9 cellular contexts compared by ENCODE assay signal in genomic region chr1:18957532-18958295, GRCh38. TPM values are rescaled to one million over a fixed set of nuclear protein-coding genes. Genes with fewer than 3 reads are reported as not detected.
DNase-seq lines count a peak whose midpoint lies in the region; ATAC-seq and TF ChIP-seq lines count a peak whose summit lies in the region.
"Had no signal": no experiment of that assay in that cellular context is flagged by ENCODE, and none has a peak within 500 bp of the region (broad histone marks: within the 10 kb centered on the region; RNA-seq: fewer than 3 reads in every experiment).

No MANE protein-coding gene starts in this region.

- intact Hi-C loops in left ventricle myocardium superior (cut with micrococcal nuclease) = no loop called here

- WGBS in mesendoderm (ENCODE audit: extremely low coverage, insufficient coverage, low lambda C conversion rate) = no CpG with 5 or more reads among the region's 17 CpGs

- H3K56ac ChIP-seq in mesendoderm (ENCODE audit: low read length) = peak overlapping the region; percentile 73

- no peak overlapping the region for H3K23ac ChIP-seq in mesendoderm (ENCODE audit: low read length)

- H3K4me2 ChIP-seq in mesendoderm (ENCODE audit: low read length) = peak overlapping the region; percentile 88

- H2BK5ac ChIP-seq in mesendoderm (ENCODE audit: low read length) = no peak overlapping the region

- no peak overlapping the region for H2AK5ac ChIP-seq in mesendoderm (ENCODE audit: low read length)

- H3K4me3 ChIP-seq in cardiac muscle cell (peak overlapping the region; percentile 79), brain microvascular endothelial cell (ENCODE audit: low read depth, low read length) (peak overlapping the region; percentile 74), mesendoderm (ENCODE audit: low read length) (no peak overlapping the region)

- no peaks in the 10 kb centered on the region for H3K9me3 ChIP-seq in cardiac muscle cell (ENCODE audit: low read depth)

- ATAC-seq in left ventricle myocardium superior = no peak
- ATAC-seq in HG02973 (IDR thresholded peaks at IDR 0.05; ENCODE audit: unreplicated experiment) = no peak
- no peak for ATAC-seq in GM19328 (IDR thresholded peaks at IDR 0.05; ENCODE audit: unreplicated experiment)

- H3K27me3 ChIP-seq in cardiac muscle cell (peaks cover 28% of the 10 kb centered on the region), brain microvascular endothelial cell (replicated peaks) (no peaks in the 10 kb centered on the region), mesendoderm (ENCODE audit: insufficient read depth, low read length, poor library complexity) (no peaks in the 10 kb centered on the region)

- no peak overlapping the region for H3K18ac ChIP-seq in mesendoderm (ENCODE audit: low read length)

- no peaks in the 10 kb centered on the region for H3K36me3 ChIP-seq in cardiac muscle cell
- H3K36me3 ChIP-seq in brain microvascular endothelial cell (replicated peaks) = no peaks in the 10 kb centered on the region
- H3K36me3 ChIP-seq in mesendoderm (ENCODE audit: control insufficient read depth, insufficient read depth, low read length) = no peaks in the 10 kb centered on the region

- H3K79me2 ChIP-seq in mesendoderm (ENCODE audit: control insufficient read depth, insufficient read depth, low read length) = peaks cover 13% of the 10 kb centered on the region

- H3K4me1 ChIP-seq in cardiac muscle cell (ENCODE audit: low read depth) (no peaks in the 10 kb centered on the region), mesendoderm (ENCODE audit: control insufficient read depth, low read depth, low read length) (peaks cover 6% of the 10 kb centered on the region)

- no peak overlapping the region for H2BK15ac ChIP-seq in mesendoderm (replicated peaks; ENCODE audit: low read depth)

- H4K8ac ChIP-seq in mesendoderm (ENCODE audit: low read depth, low read length) = no peak overlapping the region

- H2BK120ac ChIP-seq in mesendoderm (ENCODE audit: low read depth, low read length) = no peak overlapping the region

- H3K4ac ChIP-seq in mesendoderm (ENCODE audit: low read depth, low read length) = no peak overlapping the region

- DNase-seq in cardiac muscle cell (ENCODE audit: low read depth in 1 of 2, low spot score in 1 of 2) (no peak), left ventricle myocardium superior (no peak), brain microvascular endothelial cell (no peak), mesendoderm (no peak), NCI-H82 (lab: John Stamatoyannopoulos, UW) (no peak)
- no peak for DNase-seq in stimulated activated CD4-positive, alpha-beta T cell treated with anti-CD3 and anti-CD28 coated beads, Interleukin-2, amount 100 ng/mL, for 48 hours
- DNase-seq: SW 1271 had no signal

- no peak overlapping the region for H4K5ac ChIP-seq in mesendoderm (ENCODE audit: low read length)

- TF ChIP-seq CTCF in cardiac muscle cell (IDR thresholded peaks at IDR 0.05; ENCODE audit: low read depth, low read length) (no peak), brain microvascular endothelial cell (IDR thresholded peaks at IDR 0.05; ENCODE audit: low read depth, low read length, missing control alignments) (no peak)

- no peak overlapping the region for H3K27ac ChIP-seq in cardiac muscle cell
- no peak overlapping the region for H3K27ac ChIP-seq in brain microvascular endothelial cell
- no peak overlapping the region for H3K27ac ChIP-seq in mesendoderm (ENCODE audit: low read depth, low read length)

- in situ Hi-C loops in brain microvascular endothelial cell (cut with HindIII; ENCODE audit: low pct_ligation_motif_present, low sequenced_read_pairs) = no loop called here

- peaks cover 6% of the 10 kb centered on the region for H3K79me1 ChIP-seq in mesendoderm (ENCODE audit: low read length)

- H3K9ac ChIP-seq in mesendoderm (ENCODE audit: low read length) = peak overlapping the region; percentile 77

RNA-seq across cellular contexts. Expression of gene IFFO2, which starts 1.2 kb away (rescaled TPM):
- total RNA-seq in cardiac muscle cell (8.0 and 18.5 TPM in 2 replicates), left ventricle myocardium superior (5.0 TPM)
- polyA plus RNA-seq in cardiac muscle cell = 0.78 and 1.8 TPM in 2 replicates
- polyA plus RNA-seq in mesendoderm (2013, experiment 1 of 2) = 10.7 TPM
- 11.3 TPM for polyA plus RNA-seq in mesendoderm (2013, experiment 2 of 2)

RNA-seq across cellular contexts. Expression of gene ALDH4A1, which starts 55.4 kb away (rescaled TPM):
- 103 and 138 TPM in 2 replicates for total RNA-seq in cardiac muscle cell
- polyA plus RNA-seq in cardiac muscle cell = 122 and 126 TPM in 2 replicates
- total RNA-seq in left ventricle myocardium superior = 27.3 TPM
- polyA plus RNA-seq in mesendoderm (2013, experiment 1 of 2) = 12.5 TPM
- polyA plus RNA-seq in mesendoderm (2013, experiment 2 of 2) = 11.6 TPM
